ENCODE assay signal across 2 cellular contexts in the genomic region with DNA sequence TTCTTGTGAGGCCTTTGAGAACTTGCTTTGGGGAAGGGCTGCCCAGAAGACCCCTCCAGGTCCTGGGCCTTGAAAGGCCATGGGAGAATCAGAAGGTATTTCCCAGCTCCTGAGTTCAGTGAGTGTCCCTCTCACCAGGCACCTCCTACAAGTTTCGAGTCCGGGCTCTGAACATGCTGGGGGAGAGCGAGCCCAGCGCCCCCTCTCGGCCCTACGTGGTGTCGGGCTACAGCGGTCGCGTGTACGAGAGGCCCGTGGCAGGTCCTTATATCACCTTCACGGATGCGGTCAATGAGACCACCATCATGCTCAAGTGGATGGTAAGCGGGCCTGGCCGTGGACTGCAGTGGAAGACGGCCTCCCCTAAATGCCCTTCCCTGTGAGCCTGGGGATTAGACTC.
TF ChIP-seq lines count a peak whose summit lies in the region.

No MANE protein-coding gene starts in this region.

TF ChIP-seq in HepG2, 621 proteins besides CTCF, POLR2A, EP300 and RAD21:
- TF ChIP-seq ZBTB33 (CRISPR knock-in tag; IDR thresholded peaks at IDR 0.05) (peak; percentile 68), IKZF4 (CRISPR knock-in tag; IDR thresholded peaks at IDR 0.05; ENCODE audit: borderline replicate concordance, low read depth, not compliant biosample characterization) (no peak), STAG1 (CRISPR knock-in tag; IDR thresholded peaks at IDR 0.05) (0 out of 2 replicates have a peak, but pooled peaks have one; percentile 23)

TF ChIP-seq in K562, 482 proteins besides CTCF, POLR2A, EP300 and RAD21 (continues in another document):
- TF ChIP-seq, protein P1, sequence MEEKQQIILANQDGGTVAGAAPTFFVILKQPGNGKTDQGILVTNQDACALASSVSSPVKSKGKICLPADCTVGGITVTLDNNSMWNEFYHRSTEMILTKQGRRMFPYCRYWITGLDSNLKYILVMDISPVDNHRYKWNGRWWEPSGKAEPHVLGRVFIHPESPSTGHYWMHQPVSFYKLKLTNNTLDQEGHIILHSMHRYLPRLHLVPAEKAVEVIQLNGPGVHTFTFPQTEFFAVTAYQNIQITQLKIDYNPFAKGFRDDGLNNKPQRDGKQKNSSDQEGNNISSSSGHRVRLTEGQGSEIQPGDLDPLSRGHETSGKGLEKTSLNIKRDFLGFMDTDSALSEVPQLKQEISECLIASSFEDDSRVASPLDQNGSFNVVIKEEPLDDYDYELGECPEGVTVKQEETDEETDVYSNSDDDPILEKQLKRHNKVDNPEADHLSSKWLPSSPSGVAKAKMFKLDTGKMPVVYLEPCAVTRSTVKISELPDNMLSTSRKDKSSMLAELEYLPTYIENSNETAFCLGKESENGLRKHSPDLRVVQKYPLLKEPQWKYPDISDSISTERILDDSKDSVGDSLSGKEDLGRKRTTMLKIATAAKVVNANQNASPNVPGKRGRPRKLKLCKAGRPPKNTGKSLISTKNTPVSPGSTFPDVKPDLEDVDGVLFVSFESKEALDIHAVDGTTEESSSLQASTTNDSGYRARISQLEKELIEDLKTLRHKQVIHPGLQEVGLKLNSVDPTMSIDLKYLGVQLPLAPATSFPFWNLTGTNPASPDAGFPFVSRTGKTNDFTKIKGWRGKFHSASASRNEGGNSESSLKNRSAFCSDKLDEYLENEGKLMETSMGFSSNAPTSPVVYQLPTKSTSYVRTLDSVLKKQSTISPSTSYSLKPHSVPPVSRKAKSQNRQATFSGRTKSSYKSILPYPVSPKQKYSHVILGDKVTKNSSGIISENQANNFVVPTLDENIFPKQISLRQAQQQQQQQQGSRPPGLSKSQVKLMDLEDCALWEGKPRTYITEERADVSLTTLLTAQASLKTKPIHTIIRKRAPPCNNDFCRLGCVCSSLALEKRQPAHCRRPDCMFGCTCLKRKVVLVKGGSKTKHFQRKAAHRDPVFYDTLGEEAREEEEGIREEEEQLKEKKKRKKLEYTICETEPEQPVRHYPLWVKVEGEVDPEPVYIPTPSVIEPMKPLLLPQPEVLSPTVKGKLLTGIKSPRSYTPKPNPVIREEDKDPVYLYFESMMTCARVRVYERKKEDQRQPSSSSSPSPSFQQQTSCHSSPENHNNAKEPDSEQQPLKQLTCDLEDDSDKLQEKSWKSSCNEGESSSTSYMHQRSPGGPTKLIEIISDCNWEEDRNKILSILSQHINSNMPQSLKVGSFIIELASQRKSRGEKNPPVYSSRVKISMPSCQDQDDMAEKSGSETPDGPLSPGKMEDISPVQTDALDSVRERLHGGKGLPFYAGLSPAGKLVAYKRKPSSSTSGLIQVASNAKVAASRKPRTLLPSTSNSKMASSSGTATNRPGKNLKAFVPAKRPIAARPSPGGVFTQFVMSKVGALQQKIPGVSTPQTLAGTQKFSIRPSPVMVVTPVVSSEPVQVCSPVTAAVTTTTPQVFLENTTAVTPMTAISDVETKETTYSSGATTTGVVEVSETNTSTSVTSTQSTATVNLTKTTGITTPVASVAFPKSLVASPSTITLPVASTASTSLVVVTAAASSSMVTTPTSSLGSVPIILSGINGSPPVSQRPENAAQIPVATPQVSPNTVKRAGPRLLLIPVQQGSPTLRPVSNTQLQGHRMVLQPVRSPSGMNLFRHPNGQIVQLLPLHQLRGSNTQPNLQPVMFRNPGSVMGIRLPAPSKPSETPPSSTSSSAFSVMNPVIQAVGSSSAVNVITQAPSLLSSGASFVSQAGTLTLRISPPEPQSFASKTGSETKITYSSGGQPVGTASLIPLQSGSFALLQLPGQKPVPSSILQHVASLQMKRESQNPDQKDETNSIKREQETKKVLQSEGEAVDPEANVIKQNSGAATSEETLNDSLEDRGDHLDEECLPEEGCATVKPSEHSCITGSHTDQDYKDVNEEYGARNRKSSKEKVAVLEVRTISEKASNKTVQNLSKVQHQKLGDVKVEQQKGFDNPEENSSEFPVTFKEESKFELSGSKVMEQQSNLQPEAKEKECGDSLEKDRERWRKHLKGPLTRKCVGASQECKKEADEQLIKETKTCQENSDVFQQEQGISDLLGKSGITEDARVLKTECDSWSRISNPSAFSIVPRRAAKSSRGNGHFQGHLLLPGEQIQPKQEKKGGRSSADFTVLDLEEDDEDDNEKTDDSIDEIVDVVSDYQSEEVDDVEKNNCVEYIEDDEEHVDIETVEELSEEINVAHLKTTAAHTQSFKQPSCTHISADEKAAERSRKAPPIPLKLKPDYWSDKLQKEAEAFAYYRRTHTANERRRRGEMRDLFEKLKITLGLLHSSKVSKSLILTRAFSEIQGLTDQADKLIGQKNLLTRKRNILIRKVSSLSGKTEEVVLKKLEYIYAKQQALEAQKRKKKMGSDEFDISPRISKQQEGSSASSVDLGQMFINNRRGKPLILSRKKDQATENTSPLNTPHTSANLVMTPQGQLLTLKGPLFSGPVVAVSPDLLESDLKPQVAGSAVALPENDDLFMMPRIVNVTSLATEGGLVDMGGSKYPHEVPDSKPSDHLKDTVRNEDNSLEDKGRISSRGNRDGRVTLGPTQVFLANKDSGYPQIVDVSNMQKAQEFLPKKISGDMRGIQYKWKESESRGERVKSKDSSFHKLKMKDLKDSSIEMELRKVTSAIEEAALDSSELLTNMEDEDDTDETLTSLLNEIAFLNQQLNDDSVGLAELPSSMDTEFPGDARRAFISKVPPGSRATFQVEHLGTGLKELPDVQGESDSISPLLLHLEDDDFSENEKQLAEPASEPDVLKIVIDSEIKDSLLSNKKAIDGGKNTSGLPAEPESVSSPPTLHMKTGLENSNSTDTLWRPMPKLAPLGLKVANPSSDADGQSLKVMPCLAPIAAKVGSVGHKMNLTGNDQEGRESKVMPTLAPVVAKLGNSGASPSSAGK (IDR thresholded peaks at IDR 0.05) = peak; percentile 39; the same call in 1 of the 2 replicates
- TF ChIP-seq STAT5B (CRISPR knock-in tag; IDR thresholded peaks at IDR 0.05) (no peak), ZBTB33 (CRISPR knock-in tag; IDR thresholded peaks at IDR 0.05) (no peak), SIRT6 (IDR thresholded peaks at IDR 0.05; ENCODE audit: low read depth, low read length) (no peak), L3MBTL2 (IDR thresholded peaks at IDR 0.05) (peak; percentile 40; the same call in 1 of the 2 replicates), TEAD2 (tag; IDR thresholded peaks at IDR 0.05) (no peak), MBD2 (IDR thresholded peaks at IDR 0.05; ENCODE audit: borderline replicate concordance, low read depth) (no peak), EHMT2 (IDR thresholded peaks at IDR 0.05) (no peak), STAT6 (CRISPR knock-in tag; IDR thresholded peaks at IDR 0.05) (no peak), MAZ (CRISPR knock-in tag; conservative IDR thresholded peaks at IDR 0.05 in 1 of 2, IDR thresholded peaks at IDR 0.05 in 1 of 2) (0 out of 4 replicates have a peak, but pooled peaks of 1 of the 2 experiments have one; percentile 17), NFE2 (IDR thresholded peaks at IDR 0.05; ENCODE audit: low read depth) (no peak), AFF4 (CRISPR knock-in tag; IDR thresholded peaks at IDR 0.05) (no peak), FOXK2 (conservative IDR thresholded peaks at IDR 0.05 in 1 of 2, IDR thresholded peaks at IDR 0.05 in 1 of 2; ENCODE audit: low read depth in 2 of 2) (no peak), TOE1 (IDR thresholded peaks at IDR 0.05; ENCODE audit: borderline replicate concordance) (no peak), TOE1 (CRISPR knock-in tag; IDR thresholded peaks at IDR 0.05; ENCODE audit: borderline replicate concordance, low read depth) (no peak), JUNB (CRISPR knock-in tag; conservative IDR thresholded peaks at IDR 0.05) (no peak), BRCA1 (IDR thresholded peaks at IDR 0.05) (no peak), BRCA1 (CRISPR knock-in tag; IDR thresholded peaks at IDR 0.05) (no peak)
- TF ChIP-seq, protein P2, sequence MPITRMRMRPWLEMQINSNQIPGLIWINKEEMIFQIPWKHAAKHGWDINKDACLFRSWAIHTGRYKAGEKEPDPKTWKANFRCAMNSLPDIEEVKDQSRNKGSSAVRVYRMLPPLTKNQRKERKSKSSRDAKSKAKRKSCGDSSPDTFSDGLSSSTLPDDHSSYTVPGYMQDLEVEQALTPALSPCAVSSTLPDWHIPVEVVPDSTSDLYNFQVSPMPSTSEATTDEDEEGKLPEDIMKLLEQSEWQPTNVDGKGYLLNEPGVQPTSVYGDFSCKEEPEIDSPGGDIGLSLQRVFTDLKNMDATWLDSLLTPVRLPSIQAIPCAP (CRISPR knock-in tag; IDR thresholded peaks at IDR 0.05; ENCODE audit: borderline replicate concordance) = no peak
- TF ChIP-seq, protein P3, sequence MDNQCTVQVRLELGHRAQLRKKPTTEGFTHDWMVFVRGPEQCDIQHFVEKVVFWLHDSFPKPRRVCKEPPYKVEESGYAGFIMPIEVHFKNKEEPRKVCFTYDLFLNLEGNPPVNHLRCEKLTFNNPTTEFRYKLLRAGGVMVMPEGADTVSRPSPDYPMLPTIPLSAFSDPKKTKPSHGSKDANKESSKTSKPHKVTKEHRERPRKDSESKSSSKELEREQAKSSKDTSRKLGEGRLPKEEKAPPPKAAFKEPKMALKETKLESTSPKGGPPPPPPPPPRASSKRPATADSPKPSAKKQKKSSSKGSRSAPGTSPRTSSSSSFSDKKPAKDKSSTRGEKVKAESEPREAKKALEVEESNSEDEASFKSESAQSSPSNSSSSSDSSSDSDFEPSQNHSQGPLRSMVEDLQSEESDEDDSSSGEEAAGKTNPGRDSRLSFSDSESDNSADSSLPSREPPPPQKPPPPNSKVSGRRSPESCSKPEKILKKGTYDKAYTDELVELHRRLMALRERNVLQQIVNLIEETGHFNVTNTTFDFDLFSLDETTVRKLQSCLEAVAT (IDR thresholded peaks at IDR 0.05) = no peak
- TF ChIP-seq, protein P4, sequence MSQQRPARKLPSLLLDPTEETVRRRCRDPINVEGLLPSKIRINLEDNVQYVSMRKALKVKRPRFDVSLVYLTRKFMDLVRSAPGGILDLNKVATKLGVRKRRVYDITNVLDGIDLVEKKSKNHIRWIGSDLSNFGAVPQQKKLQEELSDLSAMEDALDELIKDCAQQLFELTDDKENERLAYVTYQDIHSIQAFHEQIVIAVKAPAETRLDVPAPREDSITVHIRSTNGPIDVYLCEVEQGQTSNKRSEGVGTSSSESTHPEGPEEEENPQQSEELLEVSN (IDR thresholded peaks at IDR 0.05; ENCODE audit: borderline replicate concordance in 1 of 2, extremely low read depth in 1 of 2, insufficient read depth in 1 of 2, insufficient read length in 1 of 2, low read depth in 1 of 2, low read length in 1 of 2, poor library complexity in 1 of 2, severe bottlenecking in 1 of 2) = no peak
